ENCODE assay signal across 1 cellular context in the genomic region with DNA sequence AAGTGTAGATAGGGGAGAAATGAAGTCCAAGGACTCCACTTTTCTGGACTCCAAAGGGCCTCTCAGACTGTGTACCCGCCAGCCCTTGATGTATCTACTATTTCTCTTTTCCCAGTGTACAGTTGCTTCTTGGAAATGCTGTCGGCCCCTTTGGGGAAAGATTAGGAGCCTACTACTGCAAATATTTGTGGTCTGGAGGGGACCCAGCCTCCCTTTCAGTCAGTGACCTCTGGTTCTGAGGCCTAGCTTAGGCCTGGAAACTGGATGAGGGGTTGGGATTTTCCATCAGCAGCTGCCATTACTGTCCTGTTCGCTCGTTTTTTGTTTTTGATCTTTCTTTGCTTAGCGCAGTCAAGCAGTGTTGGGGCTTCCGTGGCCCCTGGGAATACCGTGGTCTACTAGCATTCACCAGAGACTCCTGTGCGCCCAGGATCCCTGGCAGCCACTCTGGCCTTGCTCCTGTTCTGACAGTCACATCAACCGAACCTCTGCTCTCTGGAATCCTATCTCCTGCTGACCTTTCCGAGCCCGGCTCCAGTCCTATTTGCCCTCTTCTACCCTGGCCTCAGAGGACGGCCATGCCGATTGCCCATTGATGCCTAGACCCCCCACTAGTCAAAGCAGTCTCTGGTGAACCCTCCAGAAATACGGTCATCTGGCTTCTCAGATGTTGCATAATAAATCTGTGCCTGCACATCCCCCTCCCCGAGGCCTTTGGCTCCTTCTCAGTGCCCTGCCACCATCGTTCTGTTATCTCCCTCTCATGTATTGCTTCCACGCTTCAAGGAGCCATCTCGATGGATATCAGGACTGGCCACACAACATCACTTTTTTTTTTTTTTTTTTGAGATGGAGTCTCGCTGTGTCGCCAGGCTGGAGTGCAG.
TF ChIP-seq lines count a peak whose summit lies in the region.

No MANE protein-coding gene starts in this region.

TF ChIP-seq in IMR-90, 13 proteins besides CTCF, POLR2A, EP300 and RAD21:
- TF ChIP-seq FOS (IDR thresholded peaks at IDR 0.05; ENCODE audit: low read depth, low read length) (no peak), CHD1 (IDR thresholded peaks at IDR 0.05; ENCODE audit: low read depth, low read length) (no peak), BHLHE40 (IDR thresholded peaks at IDR 0.05; ENCODE audit: low read depth, low read length) (no peak), USF2 (IDR thresholded peaks at IDR 0.05; ENCODE audit: low read depth, low read length) (no peak), SMC3 (IDR thresholded peaks at IDR 0.05; ENCODE audit: low read depth, low read length) (no peak), MXI1 (IDR thresholded peaks at IDR 0.05; ENCODE audit: borderline replicate concordance, low read depth, low read length) (no peak)
- TF ChIP-seq, protein P1, sequence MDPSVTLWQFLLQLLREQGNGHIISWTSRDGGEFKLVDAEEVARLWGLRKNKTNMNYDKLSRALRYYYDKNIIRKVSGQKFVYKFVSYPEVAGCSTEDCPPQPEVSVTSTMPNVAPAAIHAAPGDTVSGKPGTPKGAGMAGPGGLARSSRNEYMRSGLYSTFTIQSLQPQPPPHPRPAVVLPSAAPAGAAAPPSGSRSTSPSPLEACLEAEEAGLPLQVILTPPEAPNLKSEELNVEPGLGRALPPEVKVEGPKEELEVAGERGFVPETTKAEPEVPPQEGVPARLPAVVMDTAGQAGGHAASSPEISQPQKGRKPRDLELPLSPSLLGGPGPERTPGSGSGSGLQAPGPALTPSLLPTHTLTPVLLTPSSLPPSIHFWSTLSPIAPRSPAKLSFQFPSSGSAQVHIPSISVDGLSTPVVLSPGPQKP (IDR thresholded peaks at IDR 0.05; ENCODE audit: borderline replicate concordance, low read depth, low read length), result no peak
TF ChIP-seq in IMR-90: peak in this region for 0.
